ENCODE assay signal across 11 cellular contexts in genomic region chr14:54814076-54814475, GRCh38.
DNase-seq lines count a peak whose midpoint lies in the region; ATAC-seq, FAIRE-seq and TF ChIP-seq lines count a peak whose summit lies in the region.
"Had no signal": no experiment of that assay in that cellular context is flagged by ENCODE, and none has a peak within 500 bp of the region (broad histone marks: within the 10 kb centered on the region; RNA-seq: fewer than 3 reads in every experiment).

No MANE protein-coding gene starts in this region.

- no peak for TF ChIP-seq POLR2A in A549 (IDR thresholded peaks at IDR 0.05; ENCODE audit: low read length)

- peak; percentile 48 to 78; a peak in 3 of 6 replicates for ATAC-seq in A549
- no peak for ATAC-seq in GM18517 (IDR thresholded peaks at IDR 0.05; ENCODE audit: unreplicated experiment)
- ATAC-seq in HG02938 (IDR thresholded peaks at IDR 0.05; ENCODE audit: unreplicated experiment) = no peak

- TF ChIP-seq EP300 in A549 (IDR thresholded peaks at IDR 0.05) = no peak

- CTCF ChIA-PET in A549 (lab: Yijun Ruan, JAX) = interaction anchor here (1.0 to 10.9 kb wide), 8 partner anchors 8 to 250 kb away, joined by 3 to 98 read pairs (median 6); no protein-coding TSS in a partner anchor

- H3K36me3 Mint-ChIP-seq in CD14-positive monocyte = no peaks in the 10 kb centered on the region

- no peaks in the 10 kb centered on the region for H3K4me1 ChIP-seq in A549

- H3K27ac Mint-ChIP-seq in CD14-positive monocyte = no peak overlapping the region
- H3K27ac Mint-ChIP-seq: dendritic cell treated with granulocyte-macrophage colony-stimulating factor and Interleukin-4, amounts not matched to agents 40 ng/mL and 50 ng/mL, for 4 days had no signal

- FAIRE-seq in A549 (lab: Jason Lieb, UNC) = no peak
- FAIRE-seq: kidney had no signal

- no peaks in the 10 kb centered on the region for H3K9me3 ChIP-seq in A549

- H3K4me2 ChIP-seq in A549 = no peak overlapping the region

- intact Hi-C loops in CD14-positive monocyte (cut with micrococcal nuclease) = no loop called here

- DNase-seq in A549 (ENCODE audit: low read depth in 1 of 2, low spot score in 1 of 2) (peak in 1 of 2 experiments; percentile 73), RKO (ENCODE audit: low spot score) (peak; percentile 32), glomerular visceral epithelial cell (ENCODE audit: extremely low spot score) (peak; percentile 44), anterior cingulate cortex (lab: John Stamatoyannopoulos, UW) (no peak), CD14-positive monocyte (ENCODE audit: low spot score) (no peak)
- DNase-seq: activated CD8-positive, alpha-beta memory T cell treated with anti-CD3 and anti-CD28 coated beads for 24 hours; kidney had no signal

- no peak overlapping the region for H3K27ac ChIP-seq in A549

- no peak overlapping the region for H3K4me3 ChIP-seq in A549

- H3K4me1 Mint-ChIP-seq in CD14-positive monocyte = peaks cover 7% of the 10 kb centered on the region

- POLR2A ChIA-PET in A549 (lab: Yijun Ruan, JAX) = interaction anchor here (0.6 kb wide), 1 partner anchor 449 kb away, joined by 10 read pairs; no protein-coding TSS in a partner anchor

- no peak overlapping the region for H3K4me3 Mint-ChIP-seq in CD14-positive monocyte
- H3K4me3 Mint-ChIP-seq: dendritic cell treated with granulocyte-macrophage colony-stimulating factor and Interleukin-4, amounts not matched to agents 40 ng/mL and 50 ng/mL, for 4 days had no signal

- H3K27me3 Mint-ChIP-seq in CD14-positive monocyte (ENCODE audit: low read depth in 3 of 3) = peaks cover 0 to 2% (median 0%) of the 10 kb centered on the region in 3 donors

- no peak for TF ChIP-seq RAD21 in A549 (conservative IDR thresholded peaks at IDR 0.05 in 1 of 2, IDR thresholded peaks at IDR 0.05 in 1 of 2)

- 33% methylated on average over 5 of the region's 5 CpGs for WGBS in A549 (ENCODE audit: missing lambda C conversion rate)

- H3K9me3 Mint-ChIP-seq in CD14-positive monocyte = no peaks in the 10 kb centered on the region
- H3K9me3 Mint-ChIP-seq: dendritic cell treated with granulocyte-macrophage colony-stimulating factor and Interleukin-4, amounts not matched to agents 40 ng/mL and 50 ng/mL, for 4 days had no signal

- 0 out of 3 replicates have a peak, but pooled peaks have one; percentile 19 for TF ChIP-seq CTCF in A549 (IDR thresholded peaks at IDR 0.05)
- TF ChIP-seq CTCF in GM12873 (IDR thresholded peaks at IDR 0.05; ENCODE audit: insufficient read depth, low read depth, low read length, missing control alignments) = peak; percentile 52
- no peak for TF ChIP-seq CTCF in CD14-positive monocyte (IDR thresholded peaks at IDR 0.05)

TF ChIP-seq in A549, 52 proteins besides CTCF, POLR2A, EP300 and RAD21:
- TF ChIP-seq CBX2 (IDR thresholded peaks at IDR 0.05; ENCODE audit: borderline replicate concordance, low read depth) (no peak), MAFK (IDR thresholded peaks at IDR 0.05; ENCODE audit: partially characterized antibody) (no peak), HMGXB4 (CRISPR knock-in tag; IDR thresholded peaks at IDR 0.05; ENCODE audit: borderline replicate concordance) (no peak), TFCP2L1 (CRISPR knock-in tag; IDR thresholded peaks at IDR 0.05) (no peak), CBX8 (IDR thresholded peaks at IDR 0.05) (no peak)
- TF ChIP-seq, protein P1, sequence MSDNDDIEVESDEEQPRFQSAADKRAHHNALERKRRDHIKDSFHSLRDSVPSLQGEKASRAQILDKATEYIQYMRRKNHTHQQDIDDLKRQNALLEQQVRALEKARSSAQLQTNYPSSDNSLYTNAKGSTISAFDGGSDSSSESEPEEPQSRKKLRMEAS (IDR thresholded peaks at IDR 0.05) = no peak
- TF ChIP-seq, protein P2, sequence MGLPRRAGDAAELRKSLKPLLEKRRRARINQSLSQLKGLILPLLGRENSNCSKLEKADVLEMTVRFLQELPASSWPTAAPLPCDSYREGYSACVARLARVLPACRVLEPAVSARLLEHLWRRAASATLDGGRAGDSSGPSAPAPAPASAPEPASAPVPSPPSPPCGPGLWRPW (IDR thresholded peaks at IDR 0.05) = no peak
- TF ChIP-seq, protein P3, sequence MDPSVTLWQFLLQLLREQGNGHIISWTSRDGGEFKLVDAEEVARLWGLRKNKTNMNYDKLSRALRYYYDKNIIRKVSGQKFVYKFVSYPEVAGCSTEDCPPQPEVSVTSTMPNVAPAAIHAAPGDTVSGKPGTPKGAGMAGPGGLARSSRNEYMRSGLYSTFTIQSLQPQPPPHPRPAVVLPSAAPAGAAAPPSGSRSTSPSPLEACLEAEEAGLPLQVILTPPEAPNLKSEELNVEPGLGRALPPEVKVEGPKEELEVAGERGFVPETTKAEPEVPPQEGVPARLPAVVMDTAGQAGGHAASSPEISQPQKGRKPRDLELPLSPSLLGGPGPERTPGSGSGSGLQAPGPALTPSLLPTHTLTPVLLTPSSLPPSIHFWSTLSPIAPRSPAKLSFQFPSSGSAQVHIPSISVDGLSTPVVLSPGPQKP (IDR thresholded peaks at IDR 0.05; ENCODE audit: low read depth, low read length) = no peak

Comparison
In these comparisons a context has a peak if more than half of its experiments do, and no peak if none do; other contexts are left out.
1. ATAC-seq: peak in A549 (2 of 2); none in GM18517 (single experiment) and HG02938 (single experiment).
2. DNase-seq: peak in RKO (single experiment) and glomerular visceral epithelial cell (single experiment); none in anterior cingulate cortex (0 of 58) and CD14-positive monocyte (single experiment).